11 cellular contexts compared by ENCODE assay signal in the genomic region with DNA sequence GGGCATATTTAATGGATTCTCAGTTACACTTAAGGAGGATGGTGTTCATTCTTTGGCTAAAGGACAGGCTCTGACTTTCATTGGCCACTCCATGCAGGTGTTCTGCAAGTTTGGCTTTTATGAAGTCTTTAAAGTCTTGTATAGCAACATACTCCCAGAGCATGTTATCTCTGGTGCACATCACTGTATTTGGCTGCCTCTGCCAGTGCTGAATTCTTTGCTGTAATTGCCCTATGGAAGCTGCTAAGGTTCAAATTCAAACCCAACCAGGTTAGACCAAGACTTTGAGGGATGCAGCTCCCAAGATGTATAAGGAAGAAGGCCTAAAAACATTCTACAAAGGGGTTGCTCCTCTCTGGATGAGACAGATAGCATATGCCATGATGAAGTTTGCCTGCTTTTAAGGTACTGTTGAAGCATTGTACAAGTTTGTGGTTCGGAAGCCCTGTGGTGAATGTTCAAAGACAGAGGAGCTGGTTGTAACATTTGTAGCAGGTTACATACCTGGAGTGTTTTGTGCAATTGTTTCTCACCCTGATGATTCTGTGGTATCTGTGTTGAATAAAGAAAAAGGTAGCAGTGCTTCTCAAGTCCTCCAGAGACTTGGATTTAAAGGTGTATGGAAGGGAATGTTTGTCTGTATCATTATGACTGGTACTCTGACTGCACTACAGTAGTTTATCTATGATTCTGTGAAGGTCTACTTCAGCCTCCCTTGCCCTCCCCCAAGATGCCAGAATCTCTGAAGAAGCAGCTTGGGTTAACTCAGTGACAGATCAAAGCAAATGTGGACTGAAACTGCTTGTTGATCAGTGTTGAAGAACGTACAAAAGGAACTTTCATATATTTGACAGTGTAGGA. TPM values are rescaled to one million over a fixed set of nuclear protein-coding genes. Genes with fewer than 3 reads are reported as not detected.
DNase-seq lines count a peak whose midpoint lies in the region; ATAC-seq, FAIRE-seq and TF ChIP-seq lines count a peak whose summit lies in the region.
"Had no signal": no experiment of that assay in that cellular context is flagged by ENCODE, and none has a peak within 500 bp of the region (broad histone marks: within the 10 kb centered on the region; RNA-seq: fewer than 3 reads in every experiment).

No MANE protein-coding gene starts in this region.

- peak in 21 of 34 experiments; percentile 13 to 61 (median 28) for DNase-seq in T-cell
- DNase-seq in naive thymus-derived CD4-positive, alpha-beta T cell: peak in 7 of 9 donors; percentile 68 to 83 (median 74)
- DNase-seq in HFFc6: no peak
- DNase-seq in right cardiac atrium: no peak
- no peak for DNase-seq in frontal cortex (ENCODE audit: low spot score in 2 of 2)
- DNase-seq: NCI-H2081 treated with DMSO at 0.1 percent for 48 hours, SW 1271 had no signal

- no peaks in the 10 kb centered on the region for H3K36me3 ChIP-seq in HEK293 (ENCODE audit: control insufficient read depth in 2 of 2, insufficient read depth in 1 of 2, low read length in 2 of 2)
- H3K36me3 ChIP-seq in naive thymus-derived CD4-positive, alpha-beta T cell (ENCODE audit: control insufficient read depth in 2 of 3, insufficient read depth in 3 of 3, low read length in 3 of 3): peaks cover 0 to 5% (median 0%) of the 10 kb centered on the region in 3 experiments

- H3K36me3 Mint-ChIP-seq in T-cell (peaks cover 12% of the 10 kb centered on the region), HFFc6 (ENCODE audit: low read depth) (no peaks in the 10 kb centered on the region)
- peaks cover 0 to 28% (median 8%) of the 10 kb centered on the region in 5 donors for H3K36me3 Mint-ChIP-seq in naive thymus-derived CD4-positive, alpha-beta T cell

- H3K27me3 ChIP-seq in naive thymus-derived CD4-positive, alpha-beta T cell (ENCODE audit: control insufficient read depth in 2 of 2, insufficient read depth in 2 of 2, low read length in 2 of 2): no peaks in the 10 kb centered on the region
- no peaks in the 10 kb centered on the region for H3K27me3 ChIP-seq in right cardiac atrium (ENCODE audit: control insufficient read depth, insufficient read depth)

- H3K4me3 Mint-ChIP-seq in T-cell (peak overlapping the region; percentile 82 to 88 (median 83)), HFFc6 (no peak overlapping the region)
- peak overlapping the region; percentile 79 to 99 (median 86) for H3K4me3 Mint-ChIP-seq in naive thymus-derived CD4-positive, alpha-beta T cell

- H3K27ac ChIP-seq in HEK293 (ENCODE audit: extremely low read depth, low read depth, low read length): no peak overlapping the region
- H3K27ac ChIP-seq in naive thymus-derived CD4-positive, alpha-beta T cell (ENCODE audit: low read depth, low read length): peak overlapping the region; percentile 71
- no peak overlapping the region for H3K27ac ChIP-seq in right cardiac atrium (ENCODE audit: low read length)

- H3K9me3 ChIP-seq in HEK293 (ENCODE audit: control insufficient read depth, insufficient read depth, low read depth, low read length) (no peaks in the 10 kb centered on the region), right cardiac atrium (ENCODE audit: control insufficient read depth, low read length) (no peaks in the 10 kb centered on the region)
- H3K9me3 ChIP-seq in naive thymus-derived CD4-positive, alpha-beta T cell (ENCODE audit: control insufficient read depth in 2 of 3, low read length in 3 of 3): no peaks in the 10 kb centered on the region

- H3K4me1 Mint-ChIP-seq in T-cell (peaks cover 75 to 86% (median 83%) of the 10 kb centered on the region in 3 donors), HFFc6 (ENCODE audit: low read depth) (no peaks in the 10 kb centered on the region)
- H3K4me1 Mint-ChIP-seq in naive thymus-derived CD4-positive, alpha-beta T cell: peaks cover 47 to 85% (median 75%) of the 10 kb centered on the region in 7 donors

- TF ChIP-seq CTCF in HEK293 (tag by site-specific recombination; IDR thresholded peaks at IDR 0.05): no peak
- TF ChIP-seq CTCF in HFFc6 (IDR thresholded peaks at IDR 0.05): no peak

- H3K4me1 ChIP-seq in HEK293 (ENCODE audit: control insufficient read depth, insufficient read depth, low read length) (no peaks in the 10 kb centered on the region), right cardiac atrium (ENCODE audit: control insufficient read depth, insufficient read depth, low read length) (peaks cover 5% of the 10 kb centered on the region)
- peaks cover 61 to 62% of the 10 kb centered on the region in 2 donors for H3K4me1 ChIP-seq in naive thymus-derived CD4-positive, alpha-beta T cell (ENCODE audit: control insufficient read depth in 2 of 2, insufficient read depth in 2 of 2, low read length in 2 of 2)

- 78% methylated on average over 2 of the region's 2 CpGs for WGBS in right cardiac atrium

- CTCF ChIA-PET in HEK293 (lab: Yijun Ruan, JAX) (no interaction called here), T-cell (lab: Charles Lee) (interaction anchor here (0.5 to 3.0 kb wide), 5 partner anchors 11 to 48 kb away, joined by 3 to 22 read pairs (median 4); a partner anchor contains a TSS)
- CTCF ChIA-PET in naive thymus-derived CD4-positive, alpha-beta T cell (lab: Charles Lee): interaction anchor here (0.9 to 3.4 kb wide), 6 partner anchors 10 to 149 kb away, joined by 3 to 25 read pairs (median 6); a partner anchor contains a TSS

- H3K9me3 Mint-ChIP-seq in T-cell (no peaks in the 10 kb centered on the region), HFFc6 (no peaks in the 10 kb centered on the region)
- H3K9me3 Mint-ChIP-seq in naive thymus-derived CD4-positive, alpha-beta T cell: no peaks in the 10 kb centered on the region

- intact Hi-C loops in naive thymus-derived CD4-positive, alpha-beta T cell (cut with micrococcal nuclease): loop anchor here (1.0 to 5.0 kb wide), 7 partner anchors 8 to 137 kb away; a partner anchor contains a TSS
- intact Hi-C loops in right cardiac atrium (cut with DNase I): no loop called here

- FAIRE-seq in frontal cortex (lab: Jason Lieb, UNC): no peak
- FAIRE-seq: endothelial cell of umbilical vein had no signal

- H3K27ac Mint-ChIP-seq in T-cell (peak overlapping the region; percentile 97 to 98), HFFc6 (no peak overlapping the region)
- H3K27ac Mint-ChIP-seq in naive thymus-derived CD4-positive, alpha-beta T cell: peak overlapping the region; percentile 80 to 97 (median 91)

- H3K4me3 ChIP-seq in HEK293 (ENCODE audit: low read depth, low read length): no peak overlapping the region
- H3K4me3 ChIP-seq in naive thymus-derived CD4-positive, alpha-beta T cell (ENCODE audit: low read length): peak overlapping the region; percentile 68
- no peak overlapping the region for H3K4me3 ChIP-seq in right cardiac atrium (ENCODE audit: low read length)

- POLR2A ChIA-PET in HEK293 (lab: Yijun Ruan, JAX): no interaction called here
- POLR2A ChIA-PET in T-cell (lab: Charles Lee): interaction anchor here (0.5 to 2.2 kb wide), 5 partner anchors 11 to 49 kb away, joined by 3 to 13 read pairs (median 3); a partner anchor contains a TSS
- POLR2A ChIA-PET in naive thymus-derived CD4-positive, alpha-beta T cell (lab: Charles Lee): interaction anchor here (0.5 to 14.9 kb wide), 19 partner anchors 10 to 182 kb away, joined by 3 to 285 read pairs (median 5); a partner anchor contains a TSS

- ATAC-seq in GM18498 (IDR thresholded peaks at IDR 0.05; ENCODE audit: unreplicated experiment): peak; percentile 49
- peak; percentile 84 to 88 (median 86) for ATAC-seq in T-cell (replicated peaks in 1 of 4)
- ATAC-seq in naive thymus-derived CD4-positive, alpha-beta T cell: peak; percentile 87
- no peak for ATAC-seq in right cardiac atrium
- ATAC-seq in GM21367 (IDR thresholded peaks at IDR 0.05; ENCODE audit: unreplicated experiment): no peak

- H3K27me3 Mint-ChIP-seq in T-cell (no peaks in the 10 kb centered on the region), HFFc6 (ENCODE audit: insufficient read depth) (no peaks in the 10 kb centered on the region; the same call in 1 of the 2 replicates)
- no peaks in the 10 kb centered on the region for H3K27me3 Mint-ChIP-seq in naive thymus-derived CD4-positive, alpha-beta T cell

TF ChIP-seq in HEK293, 187 proteins besides CTCF, POLR2A, EP300 and RAD21:
- TF ChIP-seq ZFHX2 (tag by site-specific recombination; conservative IDR thresholded peaks at IDR 0.05) (no peak), ZNF530 (tag by site-specific recombination; IDR thresholded peaks at IDR 0.05; ENCODE audit: low read depth) (no peak), GLI4 (tag by site-specific recombination; IDR thresholded peaks at IDR 0.05) (no peak), ZNF600 (tag by site-specific recombination; IDR thresholded peaks at IDR 0.05) (no peak), ZNF10 (tag by site-specific recombination; IDR thresholded peaks at IDR 0.05) (no peak), ZBTB17 (tag by site-specific recombination; IDR thresholded peaks at IDR 0.05) (peak; percentile 34; the same call in 1 of the 2 replicates)
- TF ChIP-seq, protein P1, sequence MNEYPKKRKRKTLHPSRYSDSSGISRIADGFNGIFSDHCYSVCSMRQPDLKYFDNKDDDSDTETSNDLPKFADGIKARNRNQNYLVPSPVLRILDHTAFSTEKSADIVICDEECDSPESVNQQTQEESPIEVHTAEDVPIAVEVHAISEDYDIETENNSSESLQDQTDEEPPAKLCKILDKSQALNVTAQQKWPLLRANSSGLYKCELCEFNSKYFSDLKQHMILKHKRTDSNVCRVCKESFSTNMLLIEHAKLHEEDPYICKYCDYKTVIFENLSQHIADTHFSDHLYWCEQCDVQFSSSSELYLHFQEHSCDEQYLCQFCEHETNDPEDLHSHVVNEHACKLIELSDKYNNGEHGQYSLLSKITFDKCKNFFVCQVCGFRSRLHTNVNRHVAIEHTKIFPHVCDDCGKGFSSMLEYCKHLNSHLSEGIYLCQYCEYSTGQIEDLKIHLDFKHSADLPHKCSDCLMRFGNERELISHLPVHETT (tag by site-specific recombination; IDR thresholded peaks at IDR 0.05): no peak

RNA-seq across cellular contexts. Expression of a gene that starts 19.4 kb away (rescaled TPM):
- total RNA-seq in T-cell (10 to 100 TPM; 16.0 to 27.2 (median 25.8) TPM), right cardiac atrium (10 to 100 TPM; 12.2 to 24.1 (median 17.6) TPM), frontal cortex (43.2 TPM)
- 10 to 100 TPM; 12.6 to 29.3 (median 23.0) TPM for total RNA-seq in naive thymus-derived CD4-positive, alpha-beta T cell
- 10 to 100 TPM in 1 of 2 donors, 1 to 10 TPM in 1; 8.7 to 13.3 TPM for polyA plus RNA-seq in naive thymus-derived CD4-positive, alpha-beta T cell
- 1 to 10 TPM; 3.9 to 5.5 (median 4.8) TPM for total RNA-seq in HFFc6 (2021; fragmentation: NEBNext Ultra II Directional; extraction: Animal tissue kit (Norgen Biotek cat#: 25700))
- polyA plus RNA-seq in right cardiac atrium: 9.3 TPM

RNA-seq across cellular contexts. Expression of a gene that starts 19.7 kb away (rescaled TPM):
- 100 to 1,000 TPM; 114 to 175 (median 158) TPM for total RNA-seq in T-cell
- 100 to 1,000 TPM; 115 to 184 (median 127) TPM for total RNA-seq in naive thymus-derived CD4-positive, alpha-beta T cell
- polyA plus RNA-seq in naive thymus-derived CD4-positive, alpha-beta T cell: 100 to 1,000 TPM; 219 to 253 TPM
- total RNA-seq in HFFc6 (2021; fragmentation: NEBNext Ultra II Directional; extraction: Animal tissue kit (Norgen Biotek cat#: 25700)): 10 to 100 TPM; 84.2 to 94.7 (median 88.4) TPM
- 10 to 100 TPM; 39.0 to 58.3 (median 55.5) TPM for total RNA-seq in right cardiac atrium
- 44.8 TPM for polyA plus RNA-seq in right cardiac atrium
- 40.4 TPM for total RNA-seq in frontal cortex

Comparison
In these comparisons a context has a peak if more than half of its experiments do, and no peak if none do; other contexts are left out.
1. ATAC-seq: peak in GM18498 (single experiment), T-cell (4 of 4) and naive thymus-derived CD4-positive, alpha-beta T cell (single experiment); none in right cardiac atrium (0 of 2) and GM21367 (single experiment).
2. DNase-seq: peak in T-cell (21 of 34) and naive thymus-derived CD4-positive, alpha-beta T cell (7 of 9); none in HFFc6 (single experiment), right cardiac atrium (0 of 3) and frontal cortex (0 of 2).
3. intact Hi-C loops: an anchor here in naive thymus-derived CD4-positive, alpha-beta T cell (1.0 to 5.0 kb wide); none called in right cardiac atrium.